Comparison of ENCODE assay signal across 1 cellular context in the genomic region with DNA sequence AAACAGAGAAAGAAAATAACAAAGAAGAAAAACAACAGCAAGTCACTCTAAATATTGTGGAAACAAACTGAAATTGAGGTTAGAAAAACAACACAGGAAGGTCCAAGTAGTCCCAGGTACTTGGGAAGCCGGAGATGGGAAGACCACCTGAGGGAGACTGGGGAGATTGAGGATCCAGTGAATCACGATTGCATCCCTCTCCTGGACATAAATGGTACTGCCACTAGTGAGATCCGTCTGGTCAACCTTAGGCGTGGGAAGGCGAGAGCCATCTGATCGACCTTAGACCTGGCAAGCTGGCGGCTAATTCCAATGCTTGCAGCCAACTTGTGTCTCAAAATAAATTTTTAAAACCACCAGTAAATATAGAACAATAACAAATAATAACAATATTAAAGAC.
TF ChIP-seq lines count a peak whose summit lies in the region.

No MANE protein-coding gene starts in this region.

TF ChIP-seq in HepG2, 621 proteins besides CTCF, POLR2A, EP300 and RAD21 (continued from another document):
- no peak for TF ChIP-seq HNRNPUL1 (IDR thresholded peaks at IDR 0.05; ENCODE audit: low read depth, low read length)
- no peak for TF ChIP-seq ZC3H13 (CRISPR knock-in tag; IDR thresholded peaks at IDR 0.05)
TF ChIP-seq in HepG2: peak in this region for 0.
